In the genomic region with DNA sequence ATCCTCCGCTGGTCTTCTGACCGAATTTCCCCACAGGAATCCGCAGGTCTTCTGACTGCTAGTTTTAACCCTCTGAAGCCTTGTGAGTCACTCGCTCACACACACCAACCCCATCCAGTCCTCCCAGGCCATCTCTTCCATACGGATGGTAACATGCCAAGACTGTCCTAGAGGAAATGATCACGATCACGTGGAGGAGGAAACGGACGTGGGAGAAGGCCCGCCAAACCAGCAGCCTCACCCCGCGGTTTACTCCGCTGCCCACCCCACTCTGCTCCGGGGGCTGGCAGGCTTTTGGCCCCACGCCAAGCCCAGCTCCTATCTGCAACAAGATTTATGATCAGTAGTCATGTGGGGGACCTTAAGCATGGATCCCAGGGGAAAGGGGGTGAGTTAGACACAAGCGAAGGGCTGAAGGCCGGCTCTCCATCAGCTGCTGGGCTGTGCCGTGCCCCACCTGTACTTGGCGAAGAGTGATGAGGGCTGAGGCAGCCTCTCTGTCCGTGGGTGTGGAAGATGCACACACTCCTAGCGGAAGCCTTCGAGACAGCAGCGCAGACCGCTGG, we compare ENCODE assay signal across 8 cellular contexts. TPM values are rescaled to one million over a fixed set of nuclear protein-coding genes. Genes with fewer than 3 reads are reported as not detected.
DNase-seq lines count a peak whose midpoint lies in the region; ATAC-seq and TF ChIP-seq lines count a peak whose summit lies in the region.

No MANE protein-coding gene starts in this region.

- peaks cover 21% of the 10 kb centered on the region for H3K4me1 Mint-ChIP-seq in memory B cell

- peaks cover 11% of the 10 kb centered on the region for H3K36me3 Mint-ChIP-seq in memory B cell

- TF ChIP-seq POLR2A in upper lobe of left lung (IDR thresholded peaks at IDR 0.05): no peak

- peak; percentile 2 for ATAC-seq in HG02623 (IDR thresholded peaks at IDR 0.05; ENCODE audit: unreplicated experiment)
- ATAC-seq in memory B cell (ENCODE audit: low read depth): no peak
- ATAC-seq in upper lobe of left lung (ENCODE audit: low FRiP score in 2 of 2): peak in 1 of 2 donors; percentile 19
- no peak for ATAC-seq in GM21367 (IDR thresholded peaks at IDR 0.05; ENCODE audit: unreplicated experiment)

- H3K4me1 ChIP-seq in upper lobe of left lung: peaks cover 19 to 53% (median 22%) of the 10 kb centered on the region in 4 donors

- peaks cover 3 to 45% (median 31%) of the 10 kb centered on the region in 4 donors for H3K36me3 ChIP-seq in upper lobe of left lung

- H3K4me3 ChIP-seq in coronary artery (peak overlapping the region; percentile 78), upper lobe of left lung (peak overlapping the region in 3 of 4 donors; percentile 86 to 98 (median 87))

- no peak for TF ChIP-seq CTCF in coronary artery (IDR thresholded peaks at IDR 0.05)
- TF ChIP-seq CTCF in upper lobe of left lung (IDR thresholded peaks at IDR 0.05): no peak

- H3K27me3 ChIP-seq in upper lobe of left lung: no peaks in the 10 kb centered on the region

- no peaks in the 10 kb centered on the region for H3K27me3 Mint-ChIP-seq in memory B cell

- WGBS in upper lobe of left lung, 2 donors: 16 to 25% methylated on average over 19 to 24 of the region's 24 CpGs

- DNase-seq in COLO668 (lab: John Stamatoyannopoulos, UW; ENCODE audit: unreplicated experiment) (peak; percentile 42), coronary artery (ENCODE audit: low spot score) (no peak), memory B cell (ENCODE audit: low spot score in 2 of 2) (no peak), upper lobe of left lung (peak; percentile 36 to 67), NCI-H1930 (lab: John Stamatoyannopoulos, UW) (no peak)

- TF ChIP-seq EP300 in upper lobe of left lung (IDR thresholded peaks at IDR 0.05): no peak

- no peaks in the 10 kb centered on the region for H3K9me3 Mint-ChIP-seq in memory B cell

- H3K27ac ChIP-seq in coronary artery (peak overlapping the region; percentile 57 to 91), upper lobe of left lung (peak overlapping the region; percentile 79 to 91 (median 87))

- H3K27ac Mint-ChIP-seq in memory B cell: peak overlapping the region; percentile 84

- peak overlapping the region; percentile 93 for H3K4me3 Mint-ChIP-seq in memory B cell

- no peaks in the 10 kb centered on the region for H3K9me3 ChIP-seq in upper lobe of left lung

TF ChIP-seq in PFSK-1, 5 proteins besides CTCF, POLR2A, EP300 and RAD21:
- TF ChIP-seq TAF1 (IDR thresholded peaks at IDR 0.05; ENCODE audit: borderline replicate concordance, insufficient read depth, low read length) (peak; percentile 64; the same call in 1 of the 2 replicates), SIN3A (IDR thresholded peaks at IDR 0.05; ENCODE audit: borderline replicate concordance, insufficient read depth, low read length) (no peak), FOXP2 (optimal IDR thresholded peaks at IDR 0.05; ENCODE audit: borderline replicate concordance, extremely low read depth, extremely low read length, insufficient read depth) (peak; percentile 63), POLR2AphosphoS5 (IDR thresholded peaks at IDR 0.05; ENCODE audit: low read depth, low read length) (no peak; the same call in none of the 2 replicates)
- TF ChIP-seq, protein P1, sequence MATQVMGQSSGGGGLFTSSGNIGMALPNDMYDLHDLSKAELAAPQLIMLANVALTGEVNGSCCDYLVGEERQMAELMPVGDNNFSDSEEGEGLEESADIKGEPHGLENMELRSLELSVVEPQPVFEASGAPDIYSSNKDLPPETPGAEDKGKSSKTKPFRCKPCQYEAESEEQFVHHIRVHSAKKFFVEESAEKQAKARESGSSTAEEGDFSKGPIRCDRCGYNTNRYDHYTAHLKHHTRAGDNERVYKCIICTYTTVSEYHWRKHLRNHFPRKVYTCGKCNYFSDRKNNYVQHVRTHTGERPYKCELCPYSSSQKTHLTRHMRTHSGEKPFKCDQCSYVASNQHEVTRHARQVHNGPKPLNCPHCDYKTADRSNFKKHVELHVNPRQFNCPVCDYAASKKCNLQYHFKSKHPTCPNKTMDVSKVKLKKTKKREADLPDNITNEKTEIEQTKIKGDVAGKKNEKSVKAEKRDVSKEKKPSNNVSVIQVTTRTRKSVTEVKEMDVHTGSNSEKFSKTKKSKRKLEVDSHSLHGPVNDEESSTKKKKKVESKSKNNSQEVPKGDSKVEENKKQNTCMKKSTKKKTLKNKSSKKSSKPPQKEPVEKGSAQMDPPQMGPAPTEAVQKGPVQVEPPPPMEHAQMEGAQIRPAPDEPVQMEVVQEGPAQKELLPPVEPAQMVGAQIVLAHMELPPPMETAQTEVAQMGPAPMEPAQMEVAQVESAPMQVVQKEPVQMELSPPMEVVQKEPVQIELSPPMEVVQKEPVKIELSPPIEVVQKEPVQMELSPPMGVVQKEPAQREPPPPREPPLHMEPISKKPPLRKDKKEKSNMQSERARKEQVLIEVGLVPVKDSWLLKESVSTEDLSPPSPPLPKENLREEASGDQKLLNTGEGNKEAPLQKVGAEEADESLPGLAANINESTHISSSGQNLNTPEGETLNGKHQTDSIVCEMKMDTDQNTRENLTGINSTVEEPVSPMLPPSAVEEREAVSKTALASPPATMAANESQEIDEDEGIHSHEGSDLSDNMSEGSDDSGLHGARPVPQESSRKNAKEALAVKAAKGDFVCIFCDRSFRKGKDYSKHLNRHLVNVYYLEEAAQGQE (IDR thresholded peaks at IDR 0.05; ENCODE audit: insufficient read depth in 1 of 2, low read depth in 2 of 2, low read length in 2 of 2): peak in 1 of 2 experiments; percentile 51; a peak in 1 of 4 replicates
TF ChIP-seq in PFSK-1: peak in this region for 3.

RNA-seq across cellular contexts. Expression of a gene that starts 1.5 kb away (rescaled TPM):
- polyA plus RNA-seq in PFSK-1 (2012; ENCODE audit: insufficient read length, low read depth): 63.5 TPM
- 10 to 100 TPM; 22.0 to 70.2 (median 32.5) TPM for total RNA-seq in upper lobe of left lung

RNA-seq across cellular contexts. Expression of a gene that starts 25.5 kb away (rescaled TPM):
- polyA plus RNA-seq in PFSK-1 (2012; ENCODE audit: insufficient read length, low read depth): 1.6 TPM
- total RNA-seq in upper lobe of left lung: 10 to 100 TPM in 1 of 6 donors, 1 to 10 TPM in 5; 2.7 to 37.7 (median 3.9) TPM

RNA-seq across cellular contexts. Expression of a gene that starts 41.1 kb away (rescaled TPM):
- polyA plus RNA-seq in PFSK-1 (2012; ENCODE audit: insufficient read length, low read depth): 8,081 TPM
- total RNA-seq in upper lobe of left lung: 1,000 to 10,000 TPM in 5 of 6 donors, 100 to 1,000 TPM in 1; 902 to 3,864 (median 2,097) TPM

Comparison
In these comparisons a context has a peak if more than half of its experiments do, and no peak if none do; other contexts are left out.
1. DNase-seq: peak in COLO668 (single experiment) and upper lobe of left lung (2 of 2); none in coronary artery (single experiment), memory B cell (0 of 2) and NCI-H1930 (0 of 2).